Comparison of ENCODE assay signal across 18 cellular contexts in the genomic region with DNA sequence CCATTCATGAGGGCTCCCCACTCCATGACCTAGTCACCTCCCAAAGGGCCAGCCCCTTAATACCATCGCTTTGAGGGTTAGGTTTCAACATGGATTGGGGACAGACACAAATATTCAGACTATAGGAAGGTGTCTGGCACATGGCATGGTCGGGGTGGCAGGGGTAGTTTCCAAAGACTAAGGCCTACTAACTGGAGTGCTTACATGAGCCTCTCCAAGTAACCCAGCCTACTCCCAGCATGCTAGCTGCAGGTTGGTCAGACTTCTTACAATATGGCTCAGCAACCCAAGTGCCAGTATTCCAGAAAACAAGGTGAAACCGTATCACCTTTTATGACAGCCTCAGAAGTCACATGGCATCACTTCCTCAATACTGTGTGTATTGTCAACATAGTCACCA. TPM values are rescaled to one million over a fixed set of nuclear protein-coding genes. Genes with fewer than 3 reads are reported as not detected.
A peak's percentile ranks its signal among the peaks of the same experiment; 100 is the strongest.
DNase-seq lines count a peak whose midpoint lies in the region; ATAC-seq, FAIRE-seq and TF ChIP-seq lines count a peak whose summit lies in the region.
"Had no signal": no experiment of that assay in that cellular context is flagged by ENCODE, and none has a peak within 500 bp of the region (broad histone marks: within the 10 kb centered on the region; RNA-seq: fewer than 3 reads in every experiment).

No MANE protein-coding gene starts in this region.

- CTCF ChIA-PET in CD8-positive, alpha-beta T cell (lab: Charles Lee): interaction anchor here (0.7 to 1.5 kb wide), 2 partner anchors 13 to 20 kb away, joined by 3 read pairs; partner anchors contain the start of gene OTULINL

- peak; percentile 38 for FAIRE-seq in HTR-8/SVneo (lab: Jason Lieb, UNC)
- FAIRE-seq: GM12878, GM19239 had no signal

- WGBS in esophagus muscularis mucosa: 90% methylated on average over 3 of the region's 3 CpGs

- H3K27me3 Mint-ChIP-seq in CD8-positive, alpha-beta T cell (ENCODE audit: low read depth): no peaks in the 10 kb centered on the region

- H3K27me3 ChIP-seq in CD8-positive, alpha-beta T cell (ENCODE audit: insufficient read depth, low read length): no peaks in the 10 kb centered on the region
- H3K27me3 ChIP-seq in esophagus muscularis mucosa (no peaks in the 10 kb centered on the region), upper lobe of right lung (no peaks in the 10 kb centered on the region)

- no peaks in the 10 kb centered on the region for H3K9me3 ChIP-seq in CD8-positive, alpha-beta T cell (ENCODE audit: low read length)
- H3K9me3 ChIP-seq in esophagus muscularis mucosa: no peaks in the 10 kb centered on the region
- no peaks in the 10 kb centered on the region for H3K9me3 ChIP-seq in upper lobe of right lung

- no peak for TF ChIP-seq CTCF in CD8-positive, alpha-beta T cell (IDR thresholded peaks at IDR 0.05)
- TF ChIP-seq CTCF in esophagus muscularis mucosa (IDR thresholded peaks at IDR 0.05): no peak
- no peak for TF ChIP-seq CTCF in upper lobe of right lung (IDR thresholded peaks at IDR 0.05)

- POLR2A ChIA-PET in CD8-positive, alpha-beta T cell (lab: Charles Lee): no interaction called here

- H3K9me3 Mint-ChIP-seq in CD8-positive, alpha-beta T cell: no peaks in the 10 kb centered on the region
- H3K9me3 Mint-ChIP-seq: CD4-positive, alpha-beta memory T cell had no signal

- no peak for TF ChIP-seq POLR2A in esophagus muscularis mucosa (IDR thresholded peaks at IDR 0.05; ENCODE audit: low read depth)

- H3K27ac ChIP-seq in CD8-positive, alpha-beta T cell (ENCODE audit: low read depth, low read length): no peak overlapping the region
- H3K27ac ChIP-seq in esophagus muscularis mucosa (replicated peaks in 1 of 4) (no peak overlapping the region), upper lobe of right lung (no peak overlapping the region)

- H3K4me3 ChIP-seq in CD8-positive, alpha-beta T cell (ENCODE audit: low read depth, low read length): no peak overlapping the region
- H3K4me3 ChIP-seq in esophagus muscularis mucosa: no peak overlapping the region
- no peak overlapping the region for H3K4me3 ChIP-seq in upper lobe of right lung
- H3K4me3 ChIP-seq: GM12878, GM23338 had no signal

- peaks cover 32% of the 10 kb centered on the region for H3K4me1 ChIP-seq in CD8-positive, alpha-beta T cell (ENCODE audit: insufficient read depth, low read length)
- H3K4me1 ChIP-seq in esophagus muscularis mucosa (peaks cover 0 to 3% (median 0%) of the 10 kb centered on the region in 4 donors), upper lobe of right lung (no peaks in the 10 kb centered on the region)

- H3K27ac Mint-ChIP-seq in CD8-positive, alpha-beta T cell: peak overlapping the region; percentile 10
- H3K27ac Mint-ChIP-seq: GM23338, H9 had no signal

- TF ChIP-seq EP300 in esophagus muscularis mucosa (IDR thresholded peaks at IDR 0.05): no peak

- intact Hi-C loops in CD8-positive, alpha-beta T cell (cut with DNase I, micrococcal nuclease): no loop called here
- intact Hi-C loops in esophagus muscularis mucosa (cut with DNase I): no loop called here
- intact Hi-C loops in upper lobe of right lung (cut with DNase I): no loop called here

- no peaks in the 10 kb centered on the region for H3K36me3 ChIP-seq in CD8-positive, alpha-beta T cell (ENCODE audit: insufficient read depth, low read length)
- H3K36me3 ChIP-seq in esophagus muscularis mucosa (no peaks in the 10 kb centered on the region), upper lobe of right lung (no peaks in the 10 kb centered on the region)

- ATAC-seq in CD8-positive, alpha-beta T cell: no peak
- ATAC-seq in upper lobe of right lung: peak; percentile 43
- ATAC-seq in HG03432 (IDR thresholded peaks at IDR 0.05; ENCODE audit: unreplicated experiment): no peak
- ATAC-seq: GM12878, GM23338, HCT116 had no signal

- no peaks in the 10 kb centered on the region for H3K36me3 Mint-ChIP-seq in CD8-positive, alpha-beta T cell
- H3K36me3 Mint-ChIP-seq: CD4-positive, alpha-beta memory T cell had no signal

- no peak for DNase-seq in CD8-positive, alpha-beta T cell
- no peak for DNase-seq in HTR-8/SVneo (ENCODE audit: insufficient read length, low spot score)
- peak; percentile 83 for DNase-seq in esophagus muscularis mucosa (ENCODE audit: extremely low spot score)
- no peak for DNase-seq in upper lobe of right lung
- DNase-seq in GM19240 (ENCODE audit: insufficient read length, low spot score): no peak
- no peak for DNase-seq in islet precursor cell
- DNase-seq: C1 segment of cervical spinal cord; Caco-2; CD4-positive, alpha-beta memory T cell; DMS79; EL; GDM1; H9 had no signal

- peaks cover 36% of the 10 kb centered on the region for H3K4me1 Mint-ChIP-seq in CD8-positive, alpha-beta T cell (ENCODE audit: low read depth)
- H3K4me1 Mint-ChIP-seq: H9 had no signal

- H3K4me3 Mint-ChIP-seq in CD8-positive, alpha-beta T cell: no peak overlapping the region
- H3K4me3 Mint-ChIP-seq: CD4-positive, alpha-beta memory T cell; GM23338; H9 had no signal

RNA-seq across cellular contexts. Expression of gene OTULINL, which starts 19.9 kb away (rescaled TPM):
- total RNA-seq in CD8-positive, alpha-beta T cell: 10 to 100 TPM; 91.8 to 93.1 TPM
- total RNA-seq in esophagus muscularis mucosa: 1 to 10 TPM; 2.6 to 7.1 (median 5.0) TPM
- 104 TPM for total RNA-seq in upper lobe of right lung

Comparison
In these comparisons a context has a peak if more than half of its experiments do, and no peak if none do; other contexts are left out.
1. RNA of gene OTULINL, which starts 19.9 kb away (total RNA-seq): 104 TPM in upper lobe of right lung (single experiment) and 91.8 to 93.1 TPM in CD8-positive, alpha-beta T cell; 2.6 to 7.1 TPM in esophagus muscularis mucosa; every median in the first group is over 10 times any median in the second.